In genomic region chr5:151063136-151063544, GRCh38 we compare ENCODE assay signal across 8 cellular contexts. TPM values are rescaled to one million over a fixed set of nuclear protein-coding genes. Genes with fewer than 3 reads are reported as not detected.
DNase-seq lines count a peak whose midpoint lies in the region; ATAC-seq and TF ChIP-seq lines count a peak whose summit lies in the region.

No MANE protein-coding gene starts in this region.

- H2BK120ac ChIP-seq in trophoblast cell (ENCODE audit: insufficient read depth, low read length, poor library complexity) = no peak overlapping the region

- H3K79me2 ChIP-seq in PC-9 (ENCODE audit: low read depth) = peaks cover 47% of the 10 kb centered on the region
- H3K79me2 ChIP-seq in trophoblast cell (ENCODE audit: control insufficient read depth, insufficient read depth, low read length, poor library complexity) = no peaks in the 10 kb centered on the region

- H3K4me3 ChIP-seq in PC-9 = no peak overlapping the region
- no peak overlapping the region for H3K4me3 ChIP-seq in trophoblast cell (ENCODE audit: low read depth, low read length)

- H3K9ac ChIP-seq in trophoblast cell (ENCODE audit: low read length) = no peak overlapping the region

- H3K27me3 ChIP-seq in PC-9 (ENCODE audit: insufficient read depth, low read depth) (no peaks in the 10 kb centered on the region), trophoblast cell (ENCODE audit: insufficient read depth, low read length) (no peaks in the 10 kb centered on the region)

- no peaks in the 10 kb centered on the region for H3K9me3 ChIP-seq in PC-9 (ENCODE audit: insufficient read depth, low read depth)
- H3K9me3 ChIP-seq in trophoblast cell (ENCODE audit: insufficient read depth, low read depth, low read length) = peaks cover 8% of the 10 kb centered on the region

- H3F3A ChIP-seq in PC-9 (ENCODE audit: insufficient read depth, low read depth) = peaks cover 7% of the 10 kb centered on the region; the same call in 1 of the 2 replicates

- H4K12ac ChIP-seq in trophoblast cell (ENCODE audit: low read depth, low read length) = no peak overlapping the region

- CTCF ChIA-PET in PC-9 (lab: Charles Lee) = interaction anchor here (0.8 kb wide), 1 partner anchor 15 kb away, joined by 3 read pairs; no protein-coding TSS in a partner anchor

- H4K20me1 ChIP-seq in PC-9 (ENCODE audit: insufficient read depth) = no peaks in the 10 kb centered on the region; the same call in 1 of the 2 replicates

- ATAC-seq in GM21367 (IDR thresholded peaks at IDR 0.05; ENCODE audit: unreplicated experiment) (no peak), HG02840 (IDR thresholded peaks at IDR 0.05; ENCODE audit: low FRiP score, unreplicated experiment) (no peak), GM18520 (IDR thresholded peaks at IDR 0.05; ENCODE audit: unreplicated experiment) (no peak), GM18511 (IDR thresholded peaks at IDR 0.05; ENCODE audit: unreplicated experiment) (no peak)

- H2BK12ac ChIP-seq in trophoblast cell (ENCODE audit: low read length) = peak overlapping the region; percentile 33

- H2AFZ ChIP-seq in PC-9 (no peak overlapping the region), trophoblast cell (ENCODE audit: insufficient read depth, low read length, poor library complexity) (no peak overlapping the region)

- H3K27ac ChIP-seq in PC-9 (peak overlapping the region; percentile 53), trophoblast cell (ENCODE audit: low read depth, low read length) (no peak overlapping the region)

- no peak overlapping the region for H3K23ac ChIP-seq in trophoblast cell (ENCODE audit: low read length)

- intact Hi-C loops in PC-9 (cut with micrococcal nuclease; ENCODE audit: unreplicated experiment) = loop anchor here (1.0 kb wide), 1 partner anchor 9 kb away; no protein-coding TSS in a partner anchor

- no TSS peak for BruUV-seq in PC-9 (replicated peaks; lab: Mats Ljungman, UMichigan)

- DNase-seq in Daoy (ENCODE audit: low read depth) = peak; percentile 80
- peak in 1 of 2 experiments; percentile 55 for DNase-seq in PC-9
- peak; percentile 54 to 68 for DNase-seq in erythroblast (lab: John Stamatoyannopoulos, UW)
- peak; percentile 43 to 46 for DNase-seq in trophoblast cell

- H3K4me1 ChIP-seq in PC-9 (replicated peaks; ENCODE audit: insufficient read depth) (peaks cover 38% of the 10 kb centered on the region), trophoblast cell (ENCODE audit: control insufficient read depth in 1 of 2, insufficient read depth in 2 of 2, low read length in 2 of 2) (peaks cover 17 to 25% of the 10 kb centered on the region in 2 experiments)

- WGBS in trophoblast cell (ENCODE audit: extremely low coverage, insufficient coverage, insufficient read length) = no CpG with 5 or more reads among the region's 5 CpGs

- peak overlapping the region; percentile 28 for H3K14ac ChIP-seq in trophoblast cell (ENCODE audit: low read length)

- POLR2A ChIA-PET in PC-9 (lab: Charles Lee; ENCODE audit: unreplicated experiment) = no interaction called here

- peak overlapping the region; percentile 38 for H4K8ac ChIP-seq in trophoblast cell (ENCODE audit: low read depth, low read length)

- H3K79me1 ChIP-seq in trophoblast cell (ENCODE audit: low read length) = peaks cover 11% of the 10 kb centered on the region

- H2BK5ac ChIP-seq in trophoblast cell (ENCODE audit: low read depth, low read length, poor library complexity) = no peak overlapping the region

- H4K91ac ChIP-seq in trophoblast cell (ENCODE audit: low read depth, low read length) = peak overlapping the region; percentile 30

- TF ChIP-seq CTCF in PC-9 (conservative IDR thresholded peaks at IDR 0.05) = no peak

- no peak overlapping the region for H3K4ac ChIP-seq in trophoblast cell (ENCODE audit: low read depth, low read length)

- H2AK5ac ChIP-seq in trophoblast cell (ENCODE audit: low read length) = no peak overlapping the region

- TF ChIP-seq POLR2A in erythroblast (IDR thresholded peaks at IDR 0.05; ENCODE audit: low read length) = no peak

- H3K36me3 ChIP-seq in PC-9 (ENCODE audit: low read depth) (peaks cover 17% of the 10 kb centered on the region), trophoblast cell (ENCODE audit: control insufficient read depth in 1 of 2, insufficient read depth in 2 of 2, low read length in 2 of 2) (peaks cover 29 to 42% of the 10 kb centered on the region in 2 experiments)

- peak overlapping the region; percentile 37 for H3K4me2 ChIP-seq in PC-9
- no peak overlapping the region for H3K4me2 ChIP-seq in trophoblast cell (ENCODE audit: low read length)

- H3K9me2 ChIP-seq in PC-9 (ENCODE audit: insufficient read depth) = no peaks in the 10 kb centered on the region

- peak overlapping the region; percentile 55 for H3K18ac ChIP-seq in trophoblast cell (ENCODE audit: low read length)

RNA-seq across cellular contexts. Expression of gene TNIP1, which starts 17.7 kb away (rescaled TPM):
- total RNA-seq in Daoy (2014; rRNA removed; shearing (Covaris generic)) = 239 TPM in 2 replicates
- 122 and 124 TPM in 2 replicates for total RNA-seq in PC-9 (2021)
- 54.1 and 54.5 TPM in 2 replicates for polyA plus RNA-seq in trophoblast cell (2013)

RNA-seq across cellular contexts. Expression of gene GPX3, which starts 42.7 kb away (rescaled TPM):
- 11.5 and 13.1 TPM in 2 replicates for total RNA-seq in Daoy (2014; rRNA removed; shearing (Covaris generic))
- 84.6 and 93.2 TPM in 2 replicates for total RNA-seq in PC-9 (2021)
- polyA plus RNA-seq in trophoblast cell (2013) = 22.4 and 25.1 TPM in 2 replicates
